Comparison of ENCODE assay signal across 34 cellular contexts in the genomic region with DNA sequence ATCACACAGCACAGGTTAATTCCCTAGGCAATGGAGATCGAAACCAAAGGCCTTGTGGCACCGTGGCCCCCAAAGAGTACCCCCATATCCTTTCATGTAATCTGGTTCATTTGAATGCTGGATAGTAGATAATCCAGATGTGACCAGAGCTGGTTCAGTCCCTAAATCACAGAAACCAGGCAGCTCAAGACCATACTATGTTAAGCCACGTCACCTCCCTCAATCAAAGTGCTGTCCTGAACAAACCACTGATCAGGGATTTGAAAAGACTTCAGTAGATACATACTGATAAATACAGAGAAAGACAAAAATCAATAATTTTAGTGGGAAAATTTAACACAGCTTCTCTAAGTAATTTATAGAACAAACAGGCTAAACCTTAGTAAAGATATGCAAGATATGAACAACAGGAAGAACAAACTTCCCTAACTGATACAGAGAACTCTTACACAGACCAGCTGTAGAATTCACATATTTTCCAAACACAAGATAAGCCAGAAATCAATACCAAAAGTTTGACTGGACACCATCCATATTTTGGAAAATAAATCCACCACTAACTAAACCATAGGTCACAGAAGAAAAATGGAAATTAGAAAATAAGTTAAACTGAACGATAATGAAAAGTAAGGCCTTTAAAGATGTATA.
"Had no signal": no experiment of that assay in that cellular context is flagged by ENCODE, and none has a peak within 500 bp of the region (broad histone marks: within the 10 kb centered on the region; RNA-seq: fewer than 3 reads in every experiment).

No MANE protein-coding gene starts in this region.

- H3K27me3 ChIP-seq: adrenal gland, SJCRH30 had no signal

- H3K4me3 Mint-ChIP-seq: activated CD4-positive, alpha-beta T cell treated with anti-CD3 and anti-CD28 coated beads, Interleukin-2, amount 10 ng/mL, durations not matched to agents 24 days and 14 days; activated CD8-positive, alpha-beta T cell treated with anti-CD3 and anti-CD28 coated beads for 36 hours; activated naive CD4-positive, alpha-beta T cell treated with anti-CD3 and anti-CD28 coated beads for 36 hours; activated T-cell treated with anti-CD3 and anti-CD28 coated beads, Interleukin-2, amount 50 U/mL, for 72 hours; activated T-helper 17 cell treated with anti-CD3 and anti-CD28 coated beads, Interleukin-2, amount 50 U/mL, for 72 hours; brain had no signal

- H3K9ac ChIP-seq: KMS-11 had no signal

- H3K27ac ChIP-seq: adrenal gland, KMS-11, SJCRH30, SK-N-MC, WERI-Rb-1 had no signal

- H3K4me1 Mint-ChIP-seq: activated T-helper 17 cell treated with anti-CD3 and anti-CD28 coated beads, Interleukin-2, amount 50 U/mL, for 72 hours; brain had no signal

- H3K4me1 ChIP-seq: adrenal gland, SJCRH30 had no signal

- H3K36me3 ChIP-seq: adrenal gland, WERI-Rb-1 had no signal

- FAIRE-seq: astrocyte, bronchial epithelial cell, RCC 7860 had no signal

- H3K27ac Mint-ChIP-seq: activated CD4-positive, alpha-beta T cell treated with anti-CD3 and anti-CD28 coated beads, Interleukin-2, amount 10 ng/mL, durations not matched to agents 24 days and 14 days; activated CD8-positive, alpha-beta T cell treated with anti-CD3 and anti-CD28 coated beads for 36 hours; activated naive CD4-positive, alpha-beta T cell treated with anti-CD3 and anti-CD28 coated beads for 36 hours; activated naive CD4-positive, alpha-beta T cell treated with anti-CD3 and anti-CD28 coated beads, Interleukin-2, amount 50 U/mL, for 72 hours; activated T-cell treated with anti-CD3 and anti-CD28 coated beads, Interleukin-2, amount 50 U/mL, for 72 hours; activated T-helper 17 cell treated with anti-CD3 and anti-CD28 coated beads, Interleukin-2, amount 50 U/mL, for 72 hours; brain had no signal

- H3K4me3 ChIP-seq: adrenal gland, SJCRH30, SK-N-MC had no signal

- ATAC-seq: activated CD8-positive, alpha-beta T cell treated with anti-CD3 and anti-CD28 coated beads for 36 hours; activated naive CD4-positive, alpha-beta T cell treated with anti-CD3 and anti-CD28 coated beads, Interleukin-2, amount 50 U/mL, for 72 hours; activated T-cell treated with anti-CD3 and anti-CD28 coated beads, Interleukin-2, amount 50 U/mL, for 72 hours; activated T-helper 17 cell treated with anti-CD3 and anti-CD28 coated beads, Interleukin-2, amount 50 U/mL, for 72 hours; PC-3 had no signal

- H3K9me3 ChIP-seq: adrenal gland, SJCRH30 had no signal

- H3K4me2 ChIP-seq: KMS-11 had no signal

- H3K9me3 Mint-ChIP-seq: activated CD4-positive, alpha-beta T cell treated with anti-CD3 and anti-CD28 coated beads, Interleukin-2, amount 10 ng/mL, durations not matched to agents 24 days and 14 days; activated CD8-positive, alpha-beta T cell treated with anti-CD3 and anti-CD28 coated beads for 36 hours; activated naive CD4-positive, alpha-beta T cell treated with anti-CD3 and anti-CD28 coated beads for 36 hours; activated naive CD4-positive, alpha-beta T cell treated with anti-CD3 and anti-CD28 coated beads, Interleukin-2, amount 50 U/mL, for 72 hours; activated T-cell treated with anti-CD3 and anti-CD28 coated beads, Interleukin-2, amount 50 U/mL, for 72 hours; activated T-helper 17 cell treated with anti-CD3 and anti-CD28 coated beads, Interleukin-2, amount 50 U/mL, for 72 hours had no signal

- DNase-seq: activated CD4-positive, alpha-beta T cell treated with anti-CD3 and anti-CD28 coated beads, Interleukin-2, amount 10 ng/mL, durations not matched to agents 24 days and 14 days; activated CD4-positive, alpha-beta T cell treated with anti-CD3 and anti-CD28 coated beads, Interleukin-2, amount 50 U/mL, for 4 hours; activated CD8-positive, alpha-beta T cell treated with anti-CD3 and anti-CD28 coated beads for 36 hours; activated gamma-delta T cell; activated naive CD4-positive, alpha-beta T cell treated with anti-CD3 and anti-CD28 coated beads for 36 hours; activated T-cell treated with anti-CD3 and anti-CD28 coated beads, Interleukin-2, amount 50 U/mL, for 1 hour; activated T-cell treated with anti-CD3 and anti-CD28 coated beads, Interleukin-2, amount 50 U/mL, for 72 hours; adrenal gland; caudate nucleus; MM.1S; MV-4-11; NCI-H1092; NCI-H1436 treated with DMSO at 0.1 percent for 48 hours; NCI-H187; NCI-H2029 treated with DMSO at 0.1 percent for 48 hours; NCI-H2107; NCI-H2171; NCI-H510A; NCI-H526; NCI-H748 treated with DMSO at 0.1 percent for 48 hours; NK-92 treated with Interleukin-12 subunit alpha and Interleukin-12 subunit beta, amount 100 ng/mL, for 24 hours; PC-3; Right ventricle myocardium superior; SJCRH30; T1000; WERI-Rb-1 had no signal

- H3K27me3 Mint-ChIP-seq: activated CD4-positive, alpha-beta T cell treated with anti-CD3 and anti-CD28 coated beads, Interleukin-2, amount 10 ng/mL, durations not matched to agents 24 days and 14 days; activated CD8-positive, alpha-beta T cell treated with anti-CD3 and anti-CD28 coated beads for 36 hours; activated T-helper 17 cell treated with anti-CD3 and anti-CD28 coated beads, Interleukin-2, amount 50 U/mL, for 72 hours; brain had no signal

- H3K36me3 Mint-ChIP-seq: activated naive CD4-positive, alpha-beta T cell treated with anti-CD3 and anti-CD28 coated beads, Interleukin-2, amount 50 U/mL, for 72 hours had no signal
